In the genomic region with DNA sequence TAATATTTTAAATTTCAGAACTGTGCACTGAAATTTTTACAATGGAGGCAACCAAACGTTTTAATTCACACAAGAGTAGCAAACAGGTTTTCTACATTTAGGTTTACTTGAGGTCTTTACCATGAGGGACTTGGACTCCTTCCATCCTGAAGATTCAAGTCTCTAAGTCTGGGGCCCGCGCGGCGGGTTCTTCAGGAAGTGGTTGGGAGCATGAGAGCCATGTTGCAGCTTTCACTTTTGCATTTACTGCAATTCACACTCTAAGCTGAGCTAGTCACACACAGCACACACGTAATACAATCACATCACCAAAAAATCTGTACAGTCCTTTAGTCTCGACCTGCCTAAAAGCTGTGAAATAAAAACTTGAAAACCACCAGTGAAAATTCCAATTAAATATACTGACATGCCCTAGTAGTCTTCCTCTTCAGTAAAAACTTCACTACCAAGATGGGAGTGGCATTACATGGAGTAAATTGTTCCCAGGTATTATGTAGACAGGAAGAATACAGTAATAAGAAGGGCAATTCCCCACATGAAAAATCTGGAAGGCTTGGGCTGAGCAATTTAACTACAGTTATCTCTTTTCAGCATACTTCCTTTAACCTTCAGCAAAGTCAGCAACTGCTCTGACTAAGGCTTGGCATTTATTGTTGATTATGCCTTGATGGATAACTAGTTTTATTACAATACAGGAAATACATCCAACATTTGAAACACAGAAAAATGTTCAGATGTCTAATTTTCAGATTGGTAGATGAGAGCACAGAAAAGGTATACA, we compare ENCODE assay signal across 2 cellular contexts.
A peak's percentile ranks its signal among the peaks of the same experiment; 100 is the strongest.
TF ChIP-seq lines count a peak whose summit lies in the region.

No MANE protein-coding gene starts in this region.

TF ChIP-seq in SK-N-SH, 30 proteins besides CTCF, POLR2A, EP300 and RAD21 (continued from another document):
- TF ChIP-seq PBX3 (IDR thresholded peaks at IDR 0.05) = 0 out of 2 replicates have a peak, but pooled peaks have one; percentile 11
TF ChIP-seq in SK-N-SH: peak in this region for 2.

TF ChIP-seq in K562, 482 proteins besides CTCF, POLR2A, EP300 and RAD21 (continued from another document):
- TF ChIP-seq UBTF (IDR thresholded peaks at IDR 0.05; ENCODE audit: borderline replicate concordance in 1 of 2, low read depth in 2 of 2, low read length in 2 of 2) = no peak
- TF ChIP-seq CXXC5 (CRISPR knock-in tag; IDR thresholded peaks at IDR 0.05) = no peak
- no peak for TF ChIP-seq RFX7 (CRISPR knock-in tag; IDR thresholded peaks at IDR 0.05)
- TF ChIP-seq BRD4 (IDR thresholded peaks at IDR 0.05) = no peak
- TF ChIP-seq, protein P1, sequence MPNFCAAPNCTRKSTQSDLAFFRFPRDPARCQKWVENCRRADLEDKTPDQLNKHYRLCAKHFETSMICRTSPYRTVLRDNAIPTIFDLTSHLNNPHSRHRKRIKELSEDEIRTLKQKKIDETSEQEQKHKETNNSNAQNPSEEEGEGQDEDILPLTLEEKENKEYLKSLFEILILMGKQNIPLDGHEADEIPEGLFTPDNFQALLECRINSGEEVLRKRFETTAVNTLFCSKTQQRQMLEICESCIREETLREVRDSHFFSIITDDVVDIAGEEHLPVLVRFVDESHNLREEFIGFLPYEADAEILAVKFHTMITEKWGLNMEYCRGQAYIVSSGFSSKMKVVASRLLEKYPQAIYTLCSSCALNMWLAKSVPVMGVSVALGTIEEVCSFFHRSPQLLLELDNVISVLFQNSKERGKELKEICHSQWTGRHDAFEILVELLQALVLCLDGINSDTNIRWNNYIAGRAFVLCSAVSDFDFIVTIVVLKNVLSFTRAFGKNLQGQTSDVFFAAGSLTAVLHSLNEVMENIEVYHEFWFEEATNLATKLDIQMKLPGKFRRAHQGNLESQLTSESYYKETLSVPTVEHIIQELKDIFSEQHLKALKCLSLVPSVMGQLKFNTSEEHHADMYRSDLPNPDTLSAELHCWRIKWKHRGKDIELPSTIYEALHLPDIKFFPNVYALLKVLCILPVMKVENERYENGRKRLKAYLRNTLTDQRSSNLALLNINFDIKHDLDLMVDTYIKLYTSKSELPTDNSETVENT (CRISPR knock-in tag; IDR thresholded peaks at IDR 0.05) = no peak
- no peak for TF ChIP-seq ZFP36 (IDR thresholded peaks at IDR 0.05; ENCODE audit: low read depth, low read length, partially characterized antibody)
- TF ChIP-seq HMBOX1 (IDR thresholded peaks at IDR 0.05) = no peak
- no peak for TF ChIP-seq SNIP1 (IDR thresholded peaks at IDR 0.05; ENCODE audit: low read depth)
- no peak for TF ChIP-seq ZNF512 (tag; IDR thresholded peaks at IDR 0.05)
- TF ChIP-seq ZNF655 (CRISPR knock-in tag; IDR thresholded peaks at IDR 0.05) = no peak
- no peak for TF ChIP-seq MTA1 (IDR thresholded peaks at IDR 0.05; ENCODE audit: borderline replicate concordance)
- no peak for TF ChIP-seq CEBPG (CRISPR knock-in tag; IDR thresholded peaks at IDR 0.05)
- TF ChIP-seq CEBPG (tag; conservative IDR thresholded peaks at IDR 0.05 in 1 of 2, IDR thresholded peaks at IDR 0.05 in 1 of 2) = no peak
- TF ChIP-seq ZBED1 (IDR thresholded peaks at IDR 0.05) = no peak
- no peak for TF ChIP-seq TAF1 (IDR thresholded peaks at IDR 0.05; ENCODE audit: control insufficient read depth, extremely low read depth, insufficient read depth, low read length, severe bottlenecking)
- no peak for TF ChIP-seq NR2F6 (CRISPR knock-in tag; IDR thresholded peaks at IDR 0.05)
- TF ChIP-seq, protein P2, sequence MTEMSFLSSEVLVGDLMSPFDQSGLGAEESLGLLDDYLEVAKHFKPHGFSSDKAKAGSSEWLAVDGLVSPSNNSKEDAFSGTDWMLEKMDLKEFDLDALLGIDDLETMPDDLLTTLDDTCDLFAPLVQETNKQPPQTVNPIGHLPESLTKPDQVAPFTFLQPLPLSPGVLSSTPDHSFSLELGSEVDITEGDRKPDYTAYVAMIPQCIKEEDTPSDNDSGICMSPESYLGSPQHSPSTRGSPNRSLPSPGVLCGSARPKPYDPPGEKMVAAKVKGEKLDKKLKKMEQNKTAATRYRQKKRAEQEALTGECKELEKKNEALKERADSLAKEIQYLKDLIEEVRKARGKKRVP (CRISPR knock-in tag; IDR thresholded peaks at IDR 0.05) = no peak
